ENCODE assay signal across 8 cellular contexts in genomic region chrX:86133761-86134160, GRCh38. TPM values are rescaled to one million over a fixed set of nuclear protein-coding genes. Genes with fewer than 3 reads are reported as not detected.
DNase-seq lines count a peak whose midpoint lies in the region; FAIRE-seq and TF ChIP-seq lines count a peak whose summit lies in the region.

No MANE protein-coding gene starts in this region.

- POLR2A ChIA-PET in A673 (lab: Charles Lee; ENCODE audit: low non-redundant PET): no interaction called here

- FAIRE-seq in GM18507 (lab: Jason Lieb, UNC): peak; percentile 44

- CTCF ChIA-PET in A673 (lab: Charles Lee): no interaction called here

- intact Hi-C loops in A673 (cut with micrococcal nuclease; ENCODE audit: unreplicated experiment): loop anchor here (5.0 kb wide), 2 partner anchors 814 to 1164 kb away; no protein-coding TSS in a partner anchor

- H3K36me3 ChIP-seq in A673 (ENCODE audit: insufficient read depth, low read length, poor library complexity, severe bottlenecking): no peaks in the 10 kb centered on the region
- H3K36me3 ChIP-seq in fibroblast of lung (ENCODE audit: control insufficient read depth, insufficient read depth, low read length): no peaks in the 10 kb centered on the region

- no peak overlapping the region for H3K4me2 ChIP-seq in fibroblast of lung (ENCODE audit: extremely low read depth, insufficient read depth, low read length)

- H3K9me3 ChIP-seq in A673 (ENCODE audit: low read depth, low read length, poor library complexity, severe bottlenecking) (no peaks in the 10 kb centered on the region), fibroblast of lung (ENCODE audit: control insufficient read depth, insufficient read depth, low read depth, low read length) (no peaks in the 10 kb centered on the region)

- no peak overlapping the region for H3K27ac ChIP-seq in A673 (ENCODE audit: low read depth, low read length, poor library complexity, severe bottlenecking)
- H3K27ac ChIP-seq in fibroblast of lung (ENCODE audit: insufficient read depth, low read length): no peak overlapping the region

- H3K4me1 ChIP-seq in A673 (ENCODE audit: insufficient read depth, low read length, poor library complexity, severe bottlenecking): no peaks in the 10 kb centered on the region
- H3K4me1 ChIP-seq in fibroblast of lung (ENCODE audit: control insufficient read depth, extremely low read depth, insufficient read depth, low read length): no peaks in the 10 kb centered on the region

- no TSS peak for BruUV-seq in A673 (replicated peaks; lab: Mats Ljungman, UMichigan)

- peak; percentile 39 for DNase-seq in A673 (ENCODE audit: low spot score)
- no peak for DNase-seq in GM18507 (ENCODE audit: extremely low spot score, insufficient read length, low read depth)
- peak; percentile 27 for DNase-seq in OCI-M1 (lab: John Stamatoyannopoulos, UW)
- DNase-seq in fibroblast of lung (ENCODE audit: low read depth in 2 of 2): peak; percentile 11 to 43
- DNase-seq in NCI-H2196 (lab: John Stamatoyannopoulos, UW; ENCODE audit: unreplicated experiment): no peak
- no peak for DNase-seq in cerebellum (ENCODE audit: low spot score)
- no peak for DNase-seq in epidermal melanocyte (ENCODE audit: insufficient read length, low spot score)
- no peak for DNase-seq in NCI-H526 (lab: John Stamatoyannopoulos, UW)

- H3K9ac ChIP-seq in fibroblast of lung (ENCODE audit: insufficient read depth, low read length): no peak overlapping the region

- TF ChIP-seq CTCF in A673 (conservative IDR thresholded peaks at IDR 0.05; ENCODE audit: low read depth, low read length) (peak; percentile 72), fibroblast of lung (conservative IDR thresholded peaks at IDR 0.05 in 1 of 2, IDR thresholded peaks at IDR 0.05 in 1 of 2; ENCODE audit: low read depth in 1 of 2, low read length in 2 of 2) (peak; percentile 46 to 56)

- H3K27me3 ChIP-seq in A673 (replicated peaks; ENCODE audit: insufficient read depth, low read depth, low read length, poor library complexity): no peaks in the 10 kb centered on the region
- H3K27me3 ChIP-seq in fibroblast of lung (ENCODE audit: control insufficient read depth, insufficient read depth, low read length): no peaks in the 10 kb centered on the region

- H3K79me2 ChIP-seq in fibroblast of lung (ENCODE audit: control insufficient read depth, insufficient read depth, low read length): no peaks in the 10 kb centered on the region

- H4K20me1 ChIP-seq in fibroblast of lung (ENCODE audit: control insufficient read depth, extremely low read depth, insufficient read depth, low read length): no peaks in the 10 kb centered on the region

- no peak overlapping the region for H2AFZ ChIP-seq in fibroblast of lung (ENCODE audit: low read length)

- H3K4me3 ChIP-seq in A673 (ENCODE audit: low read depth, low read length, poor library complexity, severe bottlenecking) (no peak overlapping the region), fibroblast of lung (replicated peaks in 1 of 4; ENCODE audit: control extremely low read depth in 1 of 4, insufficient read depth in 1 of 4, low read depth in 3 of 4, low read length in 4 of 4) (no peak overlapping the region)

RNA-seq across cellular contexts. Expression of gene DACH2, which starts 14.5 kb away (rescaled TPM):
- total RNA-seq in A673 (2021) (not detected in 2 replicates), fibroblast of lung (0.51 and 0.99 TPM in 2 replicates), cerebellum (7.3 TPM)
- 0.24 and 2.4 TPM in 2 replicates for polyA plus RNA-seq in fibroblast of lung
- polyA plus RNA-seq in fibroblast of lung (2012): 0.08 and 1.5 TPM in 2 replicates
- polyA minus RNA-seq in fibroblast of lung (ENCODE audit: low replicate concordance): 0.71 and 4.2 TPM in 2 replicates

Comparison
In these comparisons a context has a peak if more than half of its experiments do, and no peak if none do; other contexts are left out.
1. DNase-seq: peak in A673 (single experiment), OCI-M1 (single experiment) and fibroblast of lung (2 of 2); none in GM18507 (single experiment), NCI-H2196 (single experiment), cerebellum (single experiment), epidermal melanocyte (single experiment) and NCI-H526 (0 of 2).